1 cellular context compared by ENCODE assay signal in the genomic region with DNA sequence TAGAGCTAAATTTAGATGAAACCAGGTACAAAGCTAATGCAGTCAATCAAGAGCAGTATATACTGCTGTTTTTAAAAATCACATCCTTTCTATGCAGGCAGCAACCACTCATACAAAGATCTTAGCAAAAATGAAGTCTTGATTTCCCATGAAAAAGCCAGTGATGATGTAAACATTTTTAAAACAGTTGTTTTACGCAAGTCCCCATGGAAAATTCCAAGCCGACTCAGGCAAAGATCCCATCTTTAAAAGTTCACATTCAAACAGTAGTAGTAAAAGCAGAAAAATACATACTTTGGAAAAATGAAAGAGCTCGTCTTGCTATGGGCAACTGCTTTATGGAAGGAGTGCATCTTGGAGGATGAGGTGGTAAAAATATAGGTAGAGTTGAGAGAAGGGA.
TF ChIP-seq lines count a peak whose summit lies in the region.

No MANE protein-coding gene starts in this region.

TF ChIP-seq in GM23338, 12 proteins besides CTCF, POLR2A, EP300 and RAD21 (continued from another document):
- TF ChIP-seq, protein P1, sequence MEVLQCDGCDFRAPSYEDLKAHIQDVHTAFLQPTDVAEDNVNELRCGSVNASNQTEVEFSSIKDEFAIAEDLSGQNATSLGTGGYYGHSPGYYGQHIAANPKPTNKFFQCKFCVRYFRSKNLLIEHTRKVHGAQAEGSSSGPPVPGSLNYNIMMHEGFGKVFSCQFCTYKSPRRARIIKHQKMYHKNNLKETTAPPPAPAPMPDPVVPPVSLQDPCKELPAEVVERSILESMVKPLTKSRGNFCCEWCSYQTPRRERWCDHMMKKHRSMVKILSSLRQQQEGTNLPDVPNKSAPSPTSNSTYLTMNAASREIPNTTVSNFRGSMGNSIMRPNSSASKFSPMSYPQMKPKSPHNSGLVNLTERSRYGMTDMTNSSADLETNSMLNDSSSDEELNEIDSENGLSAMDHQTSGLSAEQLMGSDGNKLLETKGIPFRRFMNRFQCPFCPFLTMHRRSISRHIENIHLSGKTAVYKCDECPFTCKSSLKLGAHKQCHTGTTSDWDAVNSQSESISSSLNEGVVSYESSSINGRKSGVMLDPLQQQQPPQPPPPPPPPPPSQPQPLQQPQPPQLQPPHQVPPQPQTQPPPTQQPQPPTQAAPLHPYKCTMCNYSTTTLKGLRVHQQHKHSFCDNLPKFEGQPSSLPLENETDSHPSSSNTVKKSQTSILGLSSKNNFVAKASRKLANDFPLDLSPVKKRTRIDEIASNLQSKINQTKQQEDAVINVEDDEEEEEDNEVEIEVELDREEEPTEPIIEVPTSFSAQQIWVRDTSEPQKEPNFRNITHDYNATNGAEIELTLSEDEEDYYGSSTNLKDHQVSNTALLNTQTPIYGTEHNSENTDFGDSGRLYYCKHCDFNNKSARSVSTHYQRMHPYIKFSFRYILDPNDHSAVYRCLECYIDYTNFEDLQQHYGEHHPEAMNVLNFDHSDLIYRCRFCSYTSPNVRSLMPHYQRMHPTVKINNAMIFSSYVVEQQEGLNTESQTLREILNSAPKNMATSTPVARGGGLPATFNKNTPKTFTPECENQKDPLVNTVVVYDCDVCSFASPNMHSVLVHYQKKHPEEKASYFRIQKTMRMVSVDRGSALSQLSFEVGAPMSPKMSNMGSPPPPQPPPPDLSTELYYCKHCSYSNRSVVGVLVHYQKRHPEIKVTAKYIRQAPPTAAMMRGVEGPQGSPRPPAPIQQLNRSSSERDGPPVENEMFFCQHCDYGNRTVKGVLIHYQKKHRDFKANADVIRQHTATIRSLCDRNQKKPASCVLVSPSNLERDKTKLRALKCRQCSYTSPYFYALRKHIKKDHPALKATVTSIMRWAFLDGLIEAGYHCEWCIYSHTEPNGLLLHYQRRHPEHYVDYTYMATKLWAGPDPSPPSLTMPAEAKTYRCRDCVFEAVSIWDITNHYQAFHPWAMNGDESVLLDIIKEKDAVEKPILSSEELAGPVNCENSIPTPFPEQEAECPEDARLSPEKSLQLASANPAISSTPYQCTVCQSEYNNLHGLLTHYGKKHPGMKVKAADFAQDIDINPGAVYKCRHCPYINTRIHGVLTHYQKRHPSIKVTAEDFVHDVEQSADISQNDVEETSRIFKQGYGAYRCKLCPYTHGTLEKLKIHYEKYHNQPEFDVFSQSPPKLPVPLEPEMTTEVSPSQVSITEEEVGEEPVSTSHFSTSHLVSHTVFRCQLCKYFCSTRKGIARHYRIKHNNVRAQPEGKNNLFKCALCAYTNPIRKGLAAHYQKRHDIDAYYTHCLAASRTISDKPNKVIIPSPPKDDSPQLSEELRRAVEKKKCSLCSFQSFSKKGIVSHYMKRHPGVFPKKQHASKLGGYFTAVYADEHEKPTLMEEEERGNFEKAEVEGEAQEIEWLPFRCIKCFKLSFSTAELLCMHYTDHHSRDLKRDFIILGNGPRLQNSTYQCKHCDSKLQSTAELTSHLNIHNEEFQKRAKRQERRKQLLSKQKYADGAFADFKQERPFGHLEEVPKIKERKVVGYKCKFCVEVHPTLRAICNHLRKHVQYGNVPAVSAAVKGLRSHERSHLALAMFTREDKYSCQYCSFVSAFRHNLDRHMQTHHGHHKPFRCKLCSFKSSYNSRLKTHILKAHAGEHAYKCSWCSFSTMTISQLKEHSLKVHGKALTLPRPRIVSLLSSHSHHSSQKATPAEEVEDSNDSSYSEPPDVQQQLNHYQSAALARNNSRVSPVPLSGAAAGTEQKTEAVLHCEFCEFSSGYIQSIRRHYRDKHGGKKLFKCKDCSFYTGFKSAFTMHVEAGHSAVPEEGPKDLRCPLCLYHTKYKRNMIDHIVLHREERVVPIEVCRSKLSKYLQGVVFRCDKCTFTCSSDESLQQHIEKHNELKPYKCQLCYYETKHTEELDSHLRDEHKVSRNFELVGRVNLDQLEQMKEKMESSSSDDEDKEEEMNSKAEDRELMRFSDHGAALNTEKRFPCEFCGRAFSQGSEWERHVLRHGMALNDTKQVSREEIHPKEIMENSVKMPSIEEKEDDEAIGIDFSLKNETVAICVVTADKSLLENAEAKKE (CRISPR knock-in tag; IDR thresholded peaks at IDR 0.05) = no peak
- TF ChIP-seq, protein P2, sequence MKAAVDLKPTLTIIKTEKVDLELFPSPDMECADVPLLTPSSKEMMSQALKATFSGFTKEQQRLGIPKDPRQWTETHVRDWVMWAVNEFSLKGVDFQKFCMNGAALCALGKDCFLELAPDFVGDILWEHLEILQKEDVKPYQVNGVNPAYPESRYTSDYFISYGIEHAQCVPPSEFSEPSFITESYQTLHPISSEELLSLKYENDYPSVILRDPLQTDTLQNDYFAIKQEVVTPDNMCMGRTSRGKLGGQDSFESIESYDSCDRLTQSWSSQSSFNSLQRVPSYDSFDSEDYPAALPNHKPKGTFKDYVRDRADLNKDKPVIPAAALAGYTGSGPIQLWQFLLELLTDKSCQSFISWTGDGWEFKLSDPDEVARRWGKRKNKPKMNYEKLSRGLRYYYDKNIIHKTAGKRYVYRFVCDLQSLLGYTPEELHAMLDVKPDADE (IDR thresholded peaks at IDR 0.05) = no peak
- TF ChIP-seq JUNB (IDR thresholded peaks at IDR 0.05; ENCODE audit: unreplicated experiment) = no peak
- TF ChIP-seq ZNF331 (CRISPR knock-in tag; IDR thresholded peaks at IDR 0.05; ENCODE audit: low read depth) = no peak
- no peak for TF ChIP-seq POLR2AphosphoS5 (IDR thresholded peaks at IDR 0.05; ENCODE audit: low read depth)
- TF ChIP-seq NANOG (IDR thresholded peaks at IDR 0.05; ENCODE audit: borderline replicate concordance) = no peak
- no peak for TF ChIP-seq EZH2phosphoT487 (IDR thresholded peaks at IDR 0.05; ENCODE audit: unreplicated experiment)
